ENCODE assay signal across 8 cellular contexts in the genomic region with DNA sequence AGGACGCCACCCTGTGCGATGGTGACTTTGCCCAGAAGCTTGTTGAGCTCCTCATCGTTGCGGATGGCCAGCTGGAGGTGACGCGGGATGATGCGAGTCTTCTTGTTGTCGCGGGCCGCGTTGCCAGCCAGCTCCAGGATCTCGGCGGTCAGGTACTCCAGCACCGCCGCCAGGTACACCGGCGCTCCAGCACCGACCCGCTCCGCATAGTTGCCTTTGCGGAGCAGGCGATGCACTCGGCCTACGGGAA.
A peak's percentile ranks its signal among the peaks of the same experiment; 100 is the strongest.
DNase-seq lines count a peak whose midpoint lies in the region; ATAC-seq and TF ChIP-seq lines count a peak whose summit lies in the region.
"Not testable (repeated sequence)": the region's sequence is repeated elsewhere in the genome, so short reads cannot be mapped to it uniquely, and the experiment has no call there.

No MANE protein-coding gene starts in this region.

- not testable (repeated sequence) for H3K27me3 ChIP-seq in GM06990 (replicated peaks; ENCODE audit: control insufficient read depth, insufficient read depth, low read length); HUES64 (ENCODE audit: insufficient read depth, low read length); iPS-15b (ENCODE audit: control insufficient read depth, insufficient read depth, low read length); neuronal stem cell (ENCODE audit: control insufficient read depth in 3 of 3, insufficient read depth in 3 of 3, low read depth in 1 of 3, low read length in 3 of 3)
- H3K27me3 ChIP-seq in dorsolateral prefrontal cortex (peaks cover 0 to 96% (median 63%) of the 10 kb centered on the region in 45 donors), transverse colon (peaks cover 21% of the 10 kb centered on the region)

- TF ChIP-seq POLR2A in transverse colon (IDR thresholded peaks at IDR 0.05): not testable (repeated sequence)

- peak overlapping the region; percentile 71 for H3K4me3 Mint-ChIP-seq in activated CD4-positive, alpha-beta memory T cell treated with anti-CD3 and anti-CD28 coated beads, Interleukin-2, amount 10 ng/mL, durations not matched to agents 7 days and 5 days

- H2BK12ac ChIP-seq in neuronal stem cell (ENCODE audit: low read length): not testable (repeated sequence)

- H2BK120ac ChIP-seq in neuronal stem cell (ENCODE audit: low read depth, low read length): not testable (repeated sequence)

- H4K91ac ChIP-seq in neuronal stem cell (ENCODE audit: low read depth, low read length, poor library complexity): not testable (repeated sequence)

- not testable (repeated sequence) for H2AFZ ChIP-seq in neuronal stem cell (ENCODE audit: low read length)

- H3K27me3 Mint-ChIP-seq in activated CD4-positive, alpha-beta memory T cell treated with anti-CD3 and anti-CD28 coated beads, Interleukin-2, amount 10 ng/mL, durations not matched to agents 7 days and 5 days: not testable (repeated sequence)

- in situ Hi-C loops in transverse colon (cut with MboI; ENCODE audit: low pct_ligation_motif_present in 1 of 4, low pct_unique_long_range_greater_than_20kb in 1 of 4, low sequenced_read_pairs in 3 of 4): loop anchor here in 3 of 4 donors (25.0 kb wide), 1 partner anchor 1777 kb away; a partner anchor contains a TSS

- peaks cover 55% of the 10 kb centered on the region for H3K4me1 Mint-ChIP-seq in activated CD4-positive, alpha-beta memory T cell treated with anti-CD3 and anti-CD28 coated beads, Interleukin-2, amount 10 ng/mL, durations not matched to agents 7 days and 5 days

- CTCF ChIA-PET in activated CD4-positive, alpha-beta memory T cell treated with anti-CD3 and anti-CD28 coated beads, Interleukin-2, amount 10 ng/mL, durations not matched to agents 7 days and 5 days (lab: Charles Lee): interaction anchor here (1.0 to 10.3 kb wide), 6 partner anchors 10 to 81 kb away, joined by 3 to 86 read pairs (median 9); a partner anchor contains a TSS

- H3K4me3 ChIP-seq in GM06990 (replicated peaks; ENCODE audit: low read depth, low read length) (peak overlapping the region; percentile 46), HUES64 (ENCODE audit: low read length) (peak overlapping the region; percentile 69), dorsolateral prefrontal cortex (peak overlapping the region in 55 of 59 donors; percentile 6 to 67 (median 45)), iPS-15b (ENCODE audit: low read depth, low read length) (peak overlapping the region; percentile 66), neuronal stem cell (ENCODE audit: low read length in 2 of 2) (peak overlapping the region; percentile 44 to 82), transverse colon (peak overlapping the region in 3 of 4 donors; percentile 18 to 54 (median 35))

- H3K9me3 Mint-ChIP-seq in activated CD4-positive, alpha-beta memory T cell treated with anti-CD3 and anti-CD28 coated beads, Interleukin-2, amount 10 ng/mL, durations not matched to agents 7 days and 5 days: not testable (repeated sequence)

- not testable (repeated sequence) for TF ChIP-seq CTCF in GM06990 (IDR thresholded peaks at IDR 0.05; ENCODE audit: insufficient read depth, low read length, poor library complexity, severe bottlenecking); dorsolateral prefrontal cortex (IDR thresholded peaks at IDR 0.05 in 54 of 56, conservative IDR thresholded peaks at IDR 0.05 in 2 of 56; ENCODE audit: low read depth in 1 of 56, partially characterized antibody in 56 of 56); transverse colon (IDR thresholded peaks at IDR 0.05)

- H3K14ac ChIP-seq in neuronal stem cell (ENCODE audit: low read length): not testable (repeated sequence)

- not testable (repeated sequence) for H4K8ac ChIP-seq in neuronal stem cell (ENCODE audit: low read depth, low read length)

- H3K36me3 ChIP-seq in GM06990 (ENCODE audit: control insufficient read depth, insufficient read depth, low read length); HUES64 (ENCODE audit: insufficient read depth, low read length); iPS-15b (ENCODE audit: control insufficient read depth, insufficient read depth, low read length); neuronal stem cell (replicated peaks in 1 of 2; ENCODE audit: control insufficient read depth in 2 of 2, insufficient read depth in 2 of 2, low read length in 2 of 2); transverse colon: not testable (repeated sequence)

- H3K36me3 Mint-ChIP-seq in activated CD4-positive, alpha-beta memory T cell treated with anti-CD3 and anti-CD28 coated beads, Interleukin-2, amount 10 ng/mL, durations not matched to agents 7 days and 5 days (ENCODE audit: low read depth): peaks cover 18% of the 10 kb centered on the region

- not testable (repeated sequence) for H3K4ac ChIP-seq in neuronal stem cell (ENCODE audit: low read length)

- not testable (repeated sequence) for H2BK5ac ChIP-seq in neuronal stem cell (ENCODE audit: low read length)

- H3K9me3 ChIP-seq in HUES64 (ENCODE audit: insufficient read depth, low read depth, low read length); iPS-15b (ENCODE audit: control insufficient read depth, insufficient read depth, low read length); neuronal stem cell (replicated peaks in 1 of 2; ENCODE audit: control insufficient read depth in 2 of 2, insufficient read depth in 1 of 2, low read depth in 1 of 2, low read length in 2 of 2); transverse colon: not testable (repeated sequence)

- peak overlapping the region; percentile 46 for H3K4me2 ChIP-seq in neuronal stem cell (ENCODE audit: insufficient read depth, low read length, poor library complexity, severe bottlenecking)

- not testable (repeated sequence) for TF ChIP-seq EP300 in transverse colon (IDR thresholded peaks at IDR 0.05; ENCODE audit: low read depth)

- not testable (repeated sequence) for H3K23ac ChIP-seq in neuronal stem cell (ENCODE audit: low read depth, low read length, poor library complexity)

- not testable (repeated sequence) for H2BK15ac ChIP-seq in neuronal stem cell (ENCODE audit: low read length)

- peaks cover 28% of the 10 kb centered on the region for H3K4me1 ChIP-seq in HUES64 (ENCODE audit: insufficient read depth, low read length)
- H3K4me1 ChIP-seq in iPS-15b (ENCODE audit: control insufficient read depth, insufficient read depth, low read length); neuronal stem cell (ENCODE audit: control insufficient read depth in 2 of 2, insufficient read depth in 1 of 2, low read depth in 1 of 2, low read length in 2 of 2): not testable (repeated sequence)
- H3K4me1 ChIP-seq in transverse colon: peaks cover 0 to 37% (median 12%) of the 10 kb centered on the region in 4 donors

- H3K27ac ChIP-seq in HUES64 (ENCODE audit: low read depth, low read length): peak overlapping the region; percentile 84
- H3K27ac ChIP-seq in dorsolateral prefrontal cortex: not testable (repeated sequence)
- peak overlapping the region; percentile 59 for H3K27ac ChIP-seq in neuronal stem cell (replicated peaks; ENCODE audit: low read length)
- peak overlapping the region; percentile 70 to 79 (median 74) for H3K27ac ChIP-seq in transverse colon

- H3K79me1 ChIP-seq in neuronal stem cell (ENCODE audit: low read depth, low read length): not testable (repeated sequence)

- H3K9ac ChIP-seq in HUES64 (ENCODE audit: low read depth, low read length) (peak overlapping the region; percentile 90), iPS-15b (ENCODE audit: low read depth, low read length) (peak overlapping the region; percentile 94)
- H3K9ac ChIP-seq in neuronal stem cell (ENCODE audit: low read depth, low read length, poor library complexity): not testable (repeated sequence)

- POLR2A ChIA-PET in activated CD4-positive, alpha-beta memory T cell treated with anti-CD3 and anti-CD28 coated beads, Interleukin-2, amount 10 ng/mL, durations not matched to agents 7 days and 5 days (lab: Charles Lee): interaction anchor here (0.7 to 11.2 kb wide), 28 partner anchors 8 to 1794 kb away, joined by 3 to 1218 read pairs (median 10); a partner anchor contains a TSS

- WGBS in HUES64: 0% methylated on average over 2 of the region's 24 CpGs
- no CpG with 5 or more reads among the region's 24 CpGs for WGBS in neuronal stem cell (ENCODE audit: extremely low coverage in 2 of 2, insufficient read length in 2 of 2, insufficient replicate concordance in 1 of 2), 2 donors
- WGBS in transverse colon (ENCODE audit: low coverage in 1 of 2), 2 donors: 0% methylated on average over 4 of the region's 24 CpGs; no CpG with 5 or more reads in 1 of the 2 donors

- H3K18ac ChIP-seq in neuronal stem cell (ENCODE audit: low read length): not testable (repeated sequence)

- ATAC-seq in GM21737 (IDR thresholded peaks at IDR 0.05; ENCODE audit: unreplicated experiment): peak; percentile 6

- H2AK5ac ChIP-seq in neuronal stem cell (ENCODE audit: low read depth, low read length): not testable (repeated sequence)

- peak overlapping the region; percentile 100 for H3K27ac Mint-ChIP-seq in activated CD4-positive, alpha-beta memory T cell treated with anti-CD3 and anti-CD28 coated beads, Interleukin-2, amount 10 ng/mL, durations not matched to agents 7 days and 5 days

- intact Hi-C loops in dorsolateral prefrontal cortex (cut with DNase I); transverse colon (cut with DNase I; ENCODE audit: low total_unique reads): not testable (repeated sequence)

- DNase-seq in GM06990 (ENCODE audit: extremely low read depth, insufficient read length); activated CD4-positive, alpha-beta memory T cell treated with anti-CD3 and anti-CD28 coated beads, Interleukin-2, amount 10 ng/mL, durations not matched to agents 7 days and 5 days; dorsolateral prefrontal cortex; neuronal stem cell (ENCODE audit: low spot score); transverse colon: not testable (repeated sequence)
